In the genomic region with DNA sequence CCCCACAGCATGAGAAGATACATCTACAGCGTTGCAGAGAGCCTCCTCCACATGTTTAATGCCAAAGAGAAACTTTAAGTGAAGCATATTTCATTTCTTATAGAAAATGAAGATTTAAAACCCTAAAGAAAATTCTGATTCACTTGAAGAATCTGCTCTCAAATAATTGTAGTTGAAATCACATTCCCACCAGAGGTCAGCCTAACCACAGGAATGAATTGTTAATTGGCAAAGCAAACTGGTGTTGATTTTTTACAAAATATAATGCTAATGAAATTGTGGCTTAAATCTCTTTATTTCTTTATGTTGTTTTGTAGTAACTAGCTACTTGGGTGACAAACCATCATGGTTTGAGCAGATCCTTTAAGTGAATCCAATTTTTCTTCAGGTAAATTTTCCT, we compare ENCODE assay signal across 9 cellular contexts. TPM values are rescaled to one million over a fixed set of nuclear protein-coding genes. Genes with fewer than 3 reads are reported as not detected.
A peak's percentile ranks its signal among the peaks of the same experiment; 100 is the strongest.
DNase-seq lines count a peak whose midpoint lies in the region; ATAC-seq, FAIRE-seq and TF ChIP-seq lines count a peak whose summit lies in the region.
"Had no signal": no experiment of that assay in that cellular context is flagged by ENCODE, and none has a peak within 500 bp of the region (broad histone marks: within the 10 kb centered on the region; RNA-seq: fewer than 3 reads in every experiment).

No MANE protein-coding gene starts in this region.

- TF ChIP-seq POLR2A in GM12891 (IDR thresholded peaks at IDR 0.05; ENCODE audit: low read depth, low read length) (no peak), uterus (IDR thresholded peaks at IDR 0.05) (no peak)

- H3K4me1 ChIP-seq in uterus, result no peaks in the 10 kb centered on the region

- H3K9me3 Mint-ChIP-seq in stimulated activated effector memory CD8-positive, alpha-beta T cell treated with anti-CD3 and anti-CD28 coated beads, Interleukin-12 subunit alpha, Interleukin-12 subunit beta, amount 100 ng/mL, for 72 hours, result no peaks in the 10 kb centered on the region

- no peaks in the 10 kb centered on the region for H3K36me3 ChIP-seq in uterus

- DNase-seq in AG09309 (ENCODE audit: low read depth) (peak; percentile 10), GM12891 (ENCODE audit: insufficient read length, low spot score) (no peak), SK-N-DZ (ENCODE audit: low spot score) (peak; percentile 37), hippocampal formation (lab: John Stamatoyannopoulos, UW) (peak; percentile 12 to 47), uterus (peak in 1 of 2 donors; percentile 33), NOMO-1 treated with dmso at 0.1 percent for 144 hours (lab: John Stamatoyannopoulos, UW; ENCODE audit: unreplicated experiment) (no peak), SIG-M5 (lab: John Stamatoyannopoulos, UW) (no peak)
- no peak for DNase-seq in stimulated activated effector memory CD8-positive, alpha-beta T cell treated with anti-CD3 and anti-CD28 coated beads, Interleukin-12 subunit alpha, Interleukin-12 subunit beta, amount 100 ng/mL, for 72 hours (ENCODE audit: low spot score in 2 of 2)

- intact Hi-C loops in uterus (cut with DNase I; ENCODE audit: low total_unique reads), result no loop called here

- FAIRE-seq in GM12891 (lab: Jason Lieb, UNC), result peak; percentile 13

- H3K27ac Mint-ChIP-seq in stimulated activated effector memory CD8-positive, alpha-beta T cell treated with anti-CD3 and anti-CD28 coated beads, Interleukin-12 subunit alpha, Interleukin-12 subunit beta, amount 100 ng/mL, for 72 hours, result no peak overlapping the region

- H3K36me3 Mint-ChIP-seq in stimulated activated effector memory CD8-positive, alpha-beta T cell treated with anti-CD3 and anti-CD28 coated beads, Interleukin-12 subunit alpha, Interleukin-12 subunit beta, amount 100 ng/mL, for 72 hours, result no peaks in the 10 kb centered on the region

- H3K4me3 Mint-ChIP-seq in stimulated activated effector memory CD8-positive, alpha-beta T cell treated with anti-CD3 and anti-CD28 coated beads, Interleukin-12 subunit alpha, Interleukin-12 subunit beta, amount 100 ng/mL, for 72 hours, result no peak overlapping the region

- no peaks in the 10 kb centered on the region for H3K4me1 Mint-ChIP-seq in stimulated activated effector memory CD8-positive, alpha-beta T cell treated with anti-CD3 and anti-CD28 coated beads, Interleukin-12 subunit alpha, Interleukin-12 subunit beta, amount 100 ng/mL, for 72 hours

- no peaks in the 10 kb centered on the region for H3K27me3 ChIP-seq in uterus

- no peak overlapping the region for H3K27ac ChIP-seq in uterus
- H3K27ac ChIP-seq: HL-60 had no signal

- no peak for ATAC-seq in stimulated activated effector memory CD8-positive, alpha-beta T cell treated with anti-CD3 and anti-CD28 coated beads, Interleukin-12 subunit alpha, Interleukin-12 subunit beta, amount 100 ng/mL, for 72 hours

- TF ChIP-seq CTCF in AG09309 (IDR thresholded peaks at IDR 0.05; ENCODE audit: control insufficient read depth, insufficient read depth, low read depth, low read length, missing control alignments) (peak; percentile 38), uterus (IDR thresholded peaks at IDR 0.05) (peak; percentile 33 to 55 (median 46))

- no peak overlapping the region for H3K4me3 ChIP-seq in AG09309 (ENCODE audit: control insufficient read depth, low read depth, low read length)
- no peak overlapping the region for H3K4me3 ChIP-seq in uterus

- H3K9me3 ChIP-seq in uterus, result no peaks in the 10 kb centered on the region

TF ChIP-seq in GM12891, 5 proteins besides CTCF, POLR2A, EP300 and RAD21:
- TF ChIP-seq POU2F2 (IDR thresholded peaks at IDR 0.05; ENCODE audit: low read depth, low read length) (no peak), POLR2AphosphoS5 (IDR thresholded peaks at IDR 0.05; ENCODE audit: low read depth, low read length) (no peak), PAX5 (IDR thresholded peaks at IDR 0.05; ENCODE audit: insufficient read depth, low read length, severe bottlenecking) (no peak), TAF1 (IDR thresholded peaks at IDR 0.05; ENCODE audit: low read depth, low read length) (no peak)
TF ChIP-seq in GM12891: peak in this region for 0.

RNA-seq across cellular contexts. Expression of a gene that starts 31.1 kb away (rescaled TPM):
- polyA plus RNA-seq in GM12891 (2012; ENCODE audit: low read depth, missing spikeins), result 0.53 TPM
- 8.5 and 11.8 TPM in 2 replicates for polyA plus RNA-seq in SK-N-DZ (2014; cell fraction: cytosol; rRNA removed)
- polyA plus RNA-seq in SK-N-DZ (2014; cell fraction: nucleus; rRNA removed), result 22.3 and 31.4 TPM in 2 replicates
- 1 to 10 TPM in 3 of 4 donors, under 1 TPM in 1; 0.51 to 7.2 (median 4.5) TPM for total RNA-seq in uterus

Comparison
In these comparisons a context has a peak if more than half of its experiments do, and no peak if none do; other contexts are left out.
1. DNase-seq: peak in AG09309 (single experiment), SK-N-DZ (single experiment) and hippocampal formation (2 of 2); none in GM12891 (single experiment), stimulated activated effector memory CD8-positive, alpha-beta T cell treated with anti-CD3 and anti-CD28 coated beads, Interleukin-12 subunit alpha, Interleukin-12 subunit beta, amount 100 ng/mL, for 72 hours (0 of 2), NOMO-1 treated with dmso at 0.1 percent for 144 hours (single experiment) and SIG-M5 (single experiment).